Comparison of ENCODE assay signal across 8 cellular contexts in the genomic region with DNA sequence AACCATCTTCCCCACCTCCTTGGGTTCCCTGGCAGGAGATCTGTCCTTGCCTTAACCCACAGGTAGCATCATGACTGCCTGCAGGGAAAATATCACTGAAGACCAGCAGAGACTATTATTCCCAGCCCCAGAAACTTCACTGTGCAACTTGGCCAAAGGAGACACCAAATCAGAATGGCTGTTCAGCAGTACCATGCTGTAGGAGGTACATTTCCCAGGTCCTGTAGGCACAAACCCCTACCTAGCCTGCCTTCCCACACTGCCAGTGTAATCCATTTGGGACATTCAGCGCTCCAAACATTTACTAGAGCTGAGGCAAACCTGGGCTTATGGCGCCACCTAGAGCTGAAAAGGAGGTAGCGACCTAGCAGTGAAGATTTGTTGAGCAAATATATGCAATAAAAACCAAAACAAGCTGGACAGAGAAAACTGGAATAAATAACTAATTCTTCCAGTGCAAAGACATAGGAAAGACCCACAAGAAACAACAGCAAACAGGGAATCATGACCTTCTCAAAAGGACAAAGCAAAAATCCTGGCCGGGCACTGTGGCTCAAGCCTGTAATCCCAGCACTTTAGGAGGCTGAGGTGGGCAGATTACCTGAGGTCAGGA.
DNase-seq lines count a peak whose midpoint lies in the region; ATAC-seq, FAIRE-seq and TF ChIP-seq lines count a peak whose summit lies in the region.

No MANE protein-coding gene starts in this region.

- POLR2A ChIA-PET in AG04450 (lab: Yijun Ruan, JAX) (interaction anchor here (1.0 kb wide), 1 partner anchor 11 kb away, joined by 3 read pairs; no protein-coding TSS in a partner anchor), GM12878 (lab: Charles Lee) (interaction anchor here (0.7 to 0.8 kb wide), 2 partner anchors 10 to 90 kb away, joined by 3 to 4 read pairs; no protein-coding TSS in a partner anchor)

- H3K9ac ChIP-seq in GM12878 (ENCODE audit: control insufficient read depth, insufficient read depth, low read length) = no peak overlapping the region

- FAIRE-seq in GM12878 (lab: Jason Lieb, UNC) = no peak

- SMC1A ChIA-PET in GM12878 (lab: Charles Lee; ENCODE audit: uncharacterized antibody, unreplicated experiment) = interaction anchor here (1.0 to 2.7 kb wide), 13 partner anchors 9 to 218 kb away, joined by 3 to 22 read pairs (median 6); a partner anchor contains a TSS

- H3K9me3 ChIP-seq in AG04450 (ENCODE audit: control insufficient read depth, insufficient read depth, low read length) = no peaks in the 10 kb centered on the region
- H3K9me3 ChIP-seq in GM12878 (replicated peaks; ENCODE audit: control insufficient read depth, insufficient read depth, low read length) = no peaks in the 10 kb centered on the region; the same call in 1 of the 3 replicates

- CTCF ChIA-PET in AG04450 (lab: Charles Lee) (interaction anchor here (0.6 to 2.7 kb wide), 51 partner anchors 8 to 222 kb away, joined by 3 to 68 read pairs (median 4); a partner anchor contains a TSS), GM12878 (lab: Yijun Ruan, JAX) (interaction anchor here (0.7 to 2.9 kb wide), 38 partner anchors 10 to 597 kb away, joined by 3 to 50 read pairs (median 4); a partner anchor contains a TSS)

- ATAC-seq in GM18502 (IDR thresholded peaks at IDR 0.05; ENCODE audit: poor library complexity, unreplicated experiment) (peak; percentile 85), SK-N-SH treated with all-trans-retinoic acid at 6 μM for 48 hours (peak; percentile 84), GM12878 (peak; percentile 84)

- H3K4me3 ChIP-seq in AG04450 (ENCODE audit: low read depth, low read length) (no peak overlapping the region), HL-60 (replicated peaks; ENCODE audit: insufficient read depth, low read length) (no peak overlapping the region), GM12878 (no peak overlapping the region)

- no peaks in the 10 kb centered on the region for H3K79me2 ChIP-seq in GM12878 (ENCODE audit: control insufficient read depth, insufficient read depth, low read length)

- peak; percentile 57 for TF ChIP-seq RAD21 in GM12878 (IDR thresholded peaks at IDR 0.05; ENCODE audit: insufficient read depth, low read depth, low read length)

- intact Hi-C loops in GM12878 (cut with micrococcal nuclease; ENCODE audit: unreplicated experiment) = loop anchor here (1.0 kb wide), 2 partner anchors 60 to 218 kb away; a partner anchor contains a TSS

- H3K4me2 ChIP-seq in GM12878 (ENCODE audit: control insufficient read depth, insufficient read depth) = no peak overlapping the region

- no peak for TF ChIP-seq EP300 in GM12878 (IDR thresholded peaks at IDR 0.05; ENCODE audit: borderline replicate concordance in 1 of 2, control insufficient read depth in 1 of 2, low read depth in 2 of 2, low read length in 2 of 2)

- in situ Hi-C loops in GM12878 (cut with MboI) = no loop called here

- no peaks in the 10 kb centered on the region for H3K4me1 ChIP-seq in GM12878 (ENCODE audit: control insufficient read depth, insufficient read depth, low read length)

- RAD21 ChIA-PET in GM12878 (lab: Charles Lee; ENCODE audit: unreplicated experiment) = interaction anchor here (0.6 to 2.6 kb wide), 9 partner anchors 10 to 95 kb away, joined by 3 to 14 read pairs (median 4); a partner anchor contains a TSS

- no peaks in the 10 kb centered on the region for H4K20me1 ChIP-seq in GM12878 (ENCODE audit: control insufficient read depth, insufficient read depth)

- no TSS peak for BruUV-seq in GM12878 (replicated peaks; lab: Mats Ljungman, UMichigan)

- no peaks in the 10 kb centered on the region for H3K27me3 ChIP-seq in AG04450 (ENCODE audit: control insufficient read depth, insufficient read depth, low read length)
- no peaks in the 10 kb centered on the region for H3K27me3 ChIP-seq in HL-60 (ENCODE audit: insufficient read depth, poor library complexity, severe bottlenecking)
- no peaks in the 10 kb centered on the region for H3K27me3 ChIP-seq in GM12878 (replicated peaks in 1 of 2; ENCODE audit: control insufficient read depth in 2 of 2, insufficient read depth in 2 of 2, low read length in 1 of 2)

- no peak overlapping the region; the same call in 1 of the 2 replicates for H2AFZ ChIP-seq in GM12878 (ENCODE audit: control insufficient read depth, low read depth, low read length)

- peaks cover 1 to 14% of the 10 kb centered on the region in 2 experiments; a peak in 3 of 4 replicates for H3K36me3 ChIP-seq in GM12878 (ENCODE audit: control insufficient read depth in 2 of 2, insufficient read depth in 2 of 2, low read length in 1 of 2)

- DNase-seq in AG04450 (ENCODE audit: low read depth, low spot score) (peak; percentile 33), HL-60 (ENCODE audit: low read depth in 1 of 2, low spot score in 1 of 2) (peak; percentile 2 to 40), GM12878 (ENCODE audit: low read depth, low spot score) (no peak), iris pigment epithelial cell (ENCODE audit: low read depth) (peak; percentile 54), SKM-1 treated with dmso at 0.1 percent for 144 hours (lab: John Stamatoyannopoulos, UW; ENCODE audit: unreplicated experiment) (no peak)
- peak in 2 of 3 experiments; percentile 9 to 20 for DNase-seq in stimulated activated CD4-positive, alpha-beta T cell treated with anti-CD3 and anti-CD28 coated beads, TNF-alpha, amount 100 ng/mL, for 24 hours (ENCODE audit: low read depth in 3 of 3)

- no peak overlapping the region for H3K27ac ChIP-seq in AG04450 (ENCODE audit: low read depth, low read length)
- no peak overlapping the region for H3K27ac ChIP-seq in HL-60 (replicated peaks)
- H3K27ac ChIP-seq in GM12878 (ENCODE audit: control insufficient read depth, insufficient read depth) = no peak overlapping the region

- WGBS in GM12878 (ENCODE audit: insufficient coverage, insufficient replicate concordance, low lambda C conversion rate, missing lambda C conversion rate) = 56% methylated on average over 4 of the region's 4 CpGs

- TF ChIP-seq CTCF in AG04450 (IDR thresholded peaks at IDR 0.05; ENCODE audit: low read depth, low read length) (peak; percentile 92), HL-60 (IDR thresholded peaks at IDR 0.05; ENCODE audit: insufficient read depth, low read length) (peak; percentile 57), GM12878 (IDR thresholded peaks at IDR 0.05 in 2 of 3, conservative IDR thresholded peaks at IDR 0.05 in 1 of 3; ENCODE audit: control insufficient read depth in 2 of 3, extremely low read depth in 1 of 3, insufficient read depth in 1 of 3, low read depth in 3 of 3, low read length in 3 of 3) (peak; percentile 69 to 71 (median 70))

- TF ChIP-seq POLR2A in GM12878 (IDR thresholded peaks at IDR 0.05; ENCODE audit: low read depth, low read length) = no peak

TF ChIP-seq in SK-N-SH treated with all-trans-retinoic acid at 6 μM for 48 hours, 23 proteins besides CTCF, POLR2A, EP300 and RAD21:
- TF ChIP-seq OSR1 (CRISPR knock-in tag; IDR thresholded peaks at IDR 0.05) = no peak
- TF ChIP-seq ARNTL (CRISPR knock-in tag; IDR thresholded peaks at IDR 0.05; ENCODE audit: borderline replicate concordance, low read depth) = no peak
- no peak for TF ChIP-seq ZNF8 (CRISPR knock-in tag; IDR thresholded peaks at IDR 0.05)
- TF ChIP-seq, protein P1, sequence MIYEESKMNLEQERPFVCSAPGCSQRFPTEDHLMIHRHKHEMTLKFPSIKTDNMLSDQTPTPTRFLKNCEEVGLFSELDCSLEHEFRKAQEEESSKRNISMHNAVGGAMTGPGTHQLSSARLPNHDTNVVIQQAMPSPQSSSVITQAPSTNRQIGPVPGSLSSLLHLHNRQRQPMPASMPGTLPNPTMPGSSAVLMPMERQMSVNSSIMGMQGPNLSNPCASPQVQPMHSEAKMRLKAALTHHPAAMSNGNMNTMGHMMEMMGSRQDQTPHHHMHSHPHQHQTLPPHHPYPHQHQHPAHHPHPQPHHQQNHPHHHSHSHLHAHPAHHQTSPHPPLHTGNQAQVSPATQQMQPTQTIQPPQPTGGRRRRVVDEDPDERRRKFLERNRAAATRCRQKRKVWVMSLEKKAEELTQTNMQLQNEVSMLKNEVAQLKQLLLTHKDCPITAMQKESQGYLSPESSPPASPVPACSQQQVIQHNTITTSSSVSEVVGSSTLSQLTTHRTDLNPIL (CRISPR knock-in tag; IDR thresholded peaks at IDR 0.05; ENCODE audit: low read depth) = no peak

TF ChIP-seq in GM12878, 131 proteins besides CTCF, POLR2A, EP300 and RAD21:
- no peak for TF ChIP-seq SMAD5 (IDR thresholded peaks at IDR 0.05; ENCODE audit: low read depth)
- TF ChIP-seq SMC3 (IDR thresholded peaks at IDR 0.05; ENCODE audit: borderline replicate concordance, low read length) = peak; percentile 51
- 0 out of 2 replicates have a peak, but pooled peaks have one; percentile 16 for TF ChIP-seq IKZF1 (conservative IDR thresholded peaks at IDR 0.05)

Comparison
In these comparisons a context has a peak if more than half of its experiments do, and no peak if none do; other contexts are left out.
1. DNase-seq: peak in AG04450 (single experiment), HL-60 (2 of 2), iris pigment epithelial cell (single experiment) and stimulated activated CD4-positive, alpha-beta T cell treated with anti-CD3 and anti-CD28 coated beads, TNF-alpha, amount 100 ng/mL, for 24 hours (2 of 3); none in GM12878 (single experiment) and SKM-1 treated with dmso at 0.1 percent for 144 hours (single experiment).
2. Peak in every context shown above with its lines, with median percentiles within 50 percentile points of each other: CTCF ChIP-seq and ATAC-seq.